8 cellular contexts compared by ENCODE assay signal in the genomic region with DNA sequence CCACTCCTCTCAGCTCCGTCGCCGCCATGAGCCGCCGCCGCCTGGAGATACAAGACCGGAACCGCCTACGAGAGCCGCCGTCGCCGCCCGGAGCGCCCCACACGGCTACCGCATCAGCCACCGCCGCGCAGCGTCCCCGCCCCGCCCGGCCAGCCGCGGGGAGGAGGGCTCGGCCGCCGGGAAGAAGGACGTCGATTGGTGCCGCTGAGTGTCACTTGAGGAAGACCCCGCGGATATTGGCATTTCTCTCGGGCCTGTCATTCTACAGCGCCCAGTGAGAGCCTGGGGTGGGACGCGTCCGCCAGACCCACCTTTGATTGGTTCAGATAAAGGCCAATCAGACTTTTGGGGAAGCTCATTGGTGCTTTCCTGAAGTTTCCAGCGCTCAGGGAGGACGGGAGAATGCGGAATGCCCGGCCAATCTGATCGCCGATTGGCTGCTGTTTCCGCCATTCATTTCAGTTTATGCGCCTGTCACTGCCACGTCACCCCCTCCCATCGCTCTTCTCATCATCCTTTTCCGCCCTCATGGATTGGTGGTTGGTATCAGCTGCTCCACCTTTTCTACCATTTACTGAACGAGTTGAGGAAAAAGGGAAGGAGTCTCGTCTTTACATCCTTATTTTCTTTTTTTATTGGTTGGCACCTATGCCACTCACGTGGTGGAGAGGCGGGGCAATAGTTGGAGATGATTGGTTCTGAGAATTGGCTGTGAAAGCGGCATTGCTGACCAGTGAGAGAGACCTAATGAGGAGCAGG. TPM values are rescaled to one million over a fixed set of nuclear protein-coding genes. Genes with fewer than 3 reads are reported as not detected.
DNase-seq lines count a peak whose midpoint lies in the region; ATAC-seq lines count a peak whose summit lies in the region.

OSBP (minus strand) TSS at position 138 of the 759 bp plus-strand sequence; CDS start at position 28, 110 bp downstream.

- peak; percentile 97 for DNase-seq in COLO829 (ENCODE audit: low spot score)
- peak; percentile 100 for DNase-seq in HT1080 (ENCODE audit: low read depth)
- peak; percentile 100 for DNase-seq in NOMO-1 treated with DMSO at 0.1 percent for 48 hours (lab: John Stamatoyannopoulos, UW; ENCODE audit: unreplicated experiment)
- DNase-seq in activated CD8-positive, alpha-beta memory T cell treated with anti-CD3 and anti-CD28 coated beads for 4 hours (ENCODE audit: low read depth in 2 of 2), result peak; percentile 97
- peak; percentile 96 to 98 (median 98) for DNase-seq in effector memory CD4-positive, alpha-beta T cell
- DNase-seq in lung microvascular endothelial cell (ENCODE audit: low read depth in 2 of 2), result peak; percentile 100
- DNase-seq in stimulated activated CD4-positive, alpha-beta T cell treated with anti-CD3 and anti-CD28 coated beads, TNF-alpha, amount 100 ng/mL, for 48 hours (ENCODE audit: low read depth in 3 of 3), result peak; percentile 94 to 96 (median 95)

- peak; percentile 84 for ATAC-seq in GM21360 (IDR thresholded peaks at IDR 0.05; ENCODE audit: unreplicated experiment)

- H3K27ac ChIP-seq in effector memory CD4-positive, alpha-beta T cell (ENCODE audit: insufficient read depth, low read length, poor library complexity, severe bottlenecking), result peak within 1 kb of the TSS; percentile 92

- no peaks in the 10 kb centered on the region for H3K36me3 ChIP-seq in effector memory CD4-positive, alpha-beta T cell (ENCODE audit: control insufficient read depth, insufficient read depth, low read length)

- H3K9me3 ChIP-seq in effector memory CD4-positive, alpha-beta T cell (ENCODE audit: control insufficient read depth, low read length), result no peaks in the 10 kb centered on the region

- peak within 1 kb of the TSS; percentile 61 for H3K4me3 ChIP-seq in effector memory CD4-positive, alpha-beta T cell (ENCODE audit: insufficient read depth, low read depth, low read length, poor library complexity, severe bottlenecking)

- H3K4me1 ChIP-seq in effector memory CD4-positive, alpha-beta T cell (ENCODE audit: control insufficient read depth, insufficient read depth, low read length, poor library complexity, severe bottlenecking), result peaks cover 28% of the 10 kb centered on the region

- H3K27me3 ChIP-seq in effector memory CD4-positive, alpha-beta T cell (replicated peaks; ENCODE audit: control insufficient read depth, insufficient read depth, low read length, poor library complexity, severe bottlenecking), result no peaks in the 10 kb centered on the region

RNA-seq across cellular contexts. Expression of gene OSBP, which starts in this region (rescaled TPM):
- 13.4 and 18.0 TPM in 2 replicates for total RNA-seq in HT1080 (2014; rRNA removed; shearing (Covaris generic))
- 17.7 and 23.4 TPM in 2 replicates for polyA plus RNA-seq in HT1080 (2015; cell fraction: cytosol; rRNA removed)
- 39.9 and 42.7 TPM in 2 replicates for polyA plus RNA-seq in HT1080 (2015; cell fraction: nucleus; rRNA removed)
- total RNA-seq in lung microvascular endothelial cell, result 31.2 and 65.9 TPM in 2 replicates

Comparison
In these comparisons a context has a peak if more than half of its experiments do, and no peak if none do; other contexts are left out.
1. Peak in every context shown above with its lines: DNase-seq, ATAC-seq, H3K4me3 ChIP-seq and H3K27ac ChIP-seq.